3 cellular contexts compared by ENCODE assay signal in genomic region chr21:34483854-34484253, GRCh38. TPM values are rescaled to one million over a fixed set of nuclear protein-coding genes. Genes with fewer than 3 reads are reported as not detected.
"Had no signal": no experiment of that assay in that cellular context is flagged by ENCODE, and none has a peak within 500 bp of the region (broad histone marks: within the 10 kb centered on the region; RNA-seq: fewer than 3 reads in every experiment).

No MANE protein-coding gene starts in this region.

RNA-seq across cellular contexts. Expression of gene KCNE1, which starts 28.2 kb away (rescaled TPM):
- total RNA-seq: M059J, RPMI7951, SK-MEL-5 had no signal
